In the genomic region with DNA sequence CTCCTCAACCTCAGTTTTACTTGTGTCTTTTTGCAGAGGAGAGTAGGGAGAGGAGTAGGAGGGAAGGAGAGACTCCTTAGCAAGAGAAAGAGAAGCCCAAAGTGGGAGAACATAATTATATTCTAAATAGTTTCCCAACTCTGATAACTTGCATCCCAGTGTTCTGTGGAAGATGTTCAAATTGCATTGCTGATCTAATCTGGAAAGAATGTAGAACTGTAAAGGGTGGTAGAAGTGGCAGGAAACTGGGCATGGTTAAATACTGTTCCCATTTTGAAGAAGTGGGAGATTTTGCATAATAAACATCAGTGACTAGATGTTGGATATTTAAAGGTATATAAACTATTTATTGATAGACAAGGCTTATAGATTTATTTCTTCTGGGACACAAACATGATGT, we compare ENCODE assay signal across 1 cellular context.
TF ChIP-seq lines count a peak whose summit lies in the region.

No MANE protein-coding gene starts in this region.

TF ChIP-seq in HepG2, 621 proteins besides CTCF, POLR2A, EP300 and RAD21:
- TF ChIP-seq MYNN (CRISPR knock-in tag; IDR thresholded peaks at IDR 0.05; ENCODE audit: low read depth), result no peak
- TF ChIP-seq NFE2L2 (IDR thresholded peaks at IDR 0.05; ENCODE audit: low read length), result no peak
- TF ChIP-seq LCORL (IDR thresholded peaks at IDR 0.05), result no peak
- no peak for TF ChIP-seq LCORL (CRISPR knock-in tag; IDR thresholded peaks at IDR 0.05)
- TF ChIP-seq ZNF260 (CRISPR knock-in tag; IDR thresholded peaks at IDR 0.05; ENCODE audit: borderline replicate concordance, low read depth), result no peak
- no peak for TF ChIP-seq GLI4 (CRISPR knock-in tag; IDR thresholded peaks at IDR 0.05; ENCODE audit: borderline replicate concordance)
- no peak for TF ChIP-seq JUN (CRISPR knock-in tag; IDR thresholded peaks at IDR 0.05)
- TF ChIP-seq CREB1 (IDR thresholded peaks at IDR 0.05), result no peak
- TF ChIP-seq CREB1 (CRISPR knock-in tag; IDR thresholded peaks at IDR 0.05), result no peak
- no peak for TF ChIP-seq PRDM10 (CRISPR knock-in tag; IDR thresholded peaks at IDR 0.05; ENCODE audit: low read depth)
- TF ChIP-seq ZNF30 (CRISPR knock-in tag; IDR thresholded peaks at IDR 0.05), result no peak
- no peak for TF ChIP-seq ZNF205 (CRISPR knock-in tag; IDR thresholded peaks at IDR 0.05)
- no peak for TF ChIP-seq ZNF335 (CRISPR knock-in tag; IDR thresholded peaks at IDR 0.05)
- no peak for TF ChIP-seq ATM (IDR thresholded peaks at IDR 0.05; ENCODE audit: borderline replicate concordance)
- TF ChIP-seq, protein P1, sequence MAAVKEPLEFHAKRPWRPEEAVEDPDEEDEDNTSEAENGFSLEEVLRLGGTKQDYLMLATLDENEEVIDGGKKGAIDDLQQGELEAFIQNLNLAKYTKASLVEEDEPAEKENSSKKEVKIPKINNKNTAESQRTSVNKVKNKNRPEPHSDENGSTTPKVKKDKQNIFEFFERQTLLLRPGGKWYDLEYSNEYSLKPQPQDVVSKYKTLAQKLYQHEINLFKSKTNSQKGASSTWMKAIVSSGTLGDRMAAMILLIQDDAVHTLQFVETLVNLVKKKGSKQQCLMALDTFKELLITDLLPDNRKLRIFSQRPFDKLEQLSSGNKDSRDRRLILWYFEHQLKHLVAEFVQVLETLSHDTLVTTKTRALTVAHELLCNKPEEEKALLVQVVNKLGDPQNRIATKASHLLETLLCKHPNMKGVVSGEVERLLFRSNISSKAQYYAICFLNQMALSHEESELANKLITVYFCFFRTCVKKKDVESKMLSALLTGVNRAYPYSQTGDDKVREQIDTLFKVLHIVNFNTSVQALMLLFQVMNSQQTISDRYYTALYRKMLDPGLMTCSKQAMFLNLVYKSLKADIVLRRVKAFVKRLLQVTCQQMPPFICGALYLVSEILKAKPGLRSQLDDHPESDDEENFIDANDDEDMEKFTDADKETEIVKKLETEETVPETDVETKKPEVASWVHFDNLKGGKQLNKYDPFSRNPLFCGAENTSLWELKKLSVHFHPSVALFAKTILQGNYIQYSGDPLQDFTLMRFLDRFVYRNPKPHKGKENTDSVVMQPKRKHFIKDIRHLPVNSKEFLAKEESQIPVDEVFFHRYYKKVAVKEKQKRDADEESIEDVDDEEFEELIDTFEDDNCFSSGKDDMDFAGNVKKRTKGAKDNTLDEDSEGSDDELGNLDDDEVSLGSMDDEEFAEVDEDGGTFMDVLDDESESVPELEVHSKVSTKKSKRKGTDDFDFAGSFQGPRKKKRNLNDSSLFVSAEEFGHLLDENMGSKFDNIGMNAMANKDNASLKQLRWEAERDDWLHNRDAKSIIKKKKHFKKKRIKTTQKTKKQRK (IDR thresholded peaks at IDR 0.05; ENCODE audit: low read length), result no peak
- no peak for TF ChIP-seq ZNF746 (CRISPR knock-in tag; IDR thresholded peaks at IDR 0.05)
- TF ChIP-seq TOPORS (CRISPR knock-in tag; IDR thresholded peaks at IDR 0.05), result no peak
- TF ChIP-seq ZNF709 (CRISPR knock-in tag; IDR thresholded peaks at IDR 0.05), result no peak
- TF ChIP-seq ZNF10 (CRISPR knock-in tag; IDR thresholded peaks at IDR 0.05; ENCODE audit: borderline replicate concordance, low read depth), result no peak
- TF ChIP-seq SALL2 (CRISPR knock-in tag; IDR thresholded peaks at IDR 0.05), result no peak
- no peak for TF ChIP-seq GABPA (IDR thresholded peaks at IDR 0.05; ENCODE audit: low read depth, low read length)
- no peak for TF ChIP-seq GABPA (CRISPR knock-in tag; IDR thresholded peaks at IDR 0.05; ENCODE audit: low read depth)
